In genomic region chr2:178205853-178206516, GRCh38 we compare ENCODE assay signal across 1 cellular context.
TF ChIP-seq lines count a peak whose summit lies in the region.

No MANE protein-coding gene starts in this region.

TF ChIP-seq in HEK293, 187 proteins besides CTCF, POLR2A, EP300 and RAD21 (continued from another document):
- TF ChIP-seq ZNF513 (tag by site-specific recombination; IDR thresholded peaks at IDR 0.05) (0 out of 2 replicates have a peak, but pooled peaks have one; percentile 17), ZEB2 (tag by site-specific recombination; IDR thresholded peaks at IDR 0.05) (0 out of 2 replicates have a peak, but pooled peaks have one; percentile 37), ZNF629 (tag by site-specific recombination; IDR thresholded peaks at IDR 0.05) (0 out of 2 replicates have a peak, but pooled peaks have one; percentile 8), ZNF10 (tag by site-specific recombination; IDR thresholded peaks at IDR 0.05) (peak; percentile 62)
TF ChIP-seq in HEK293: peak in this region for 5.
